In genomic region chr13:25541434-25542123, GRCh38 we compare ENCODE assay signal across 1 cellular context.
TF ChIP-seq lines count a peak whose summit lies in the region.

No MANE protein-coding gene starts in this region.

TF ChIP-seq in K562, 482 proteins besides CTCF, POLR2A, EP300 and RAD21:
- no peak for TF ChIP-seq RREB1 (CRISPR knock-in tag; IDR thresholded peaks at IDR 0.05)
- peak; percentile 61 for TF ChIP-seq FOSL1 (tag; conservative IDR thresholded peaks at IDR 0.05)
- TF ChIP-seq GABPB1 (CRISPR knock-in tag; IDR thresholded peaks at IDR 0.05) = no peak
- 0 out of 2 replicates have a peak, but pooled peaks have one; percentile 14 for TF ChIP-seq MGA (IDR thresholded peaks at IDR 0.05)
- TF ChIP-seq PHF20 (IDR thresholded peaks at IDR 0.05; ENCODE audit: partially characterized antibody) = no peak
- no peak for TF ChIP-seq THAP12 (CRISPR knock-in tag; IDR thresholded peaks at IDR 0.05)
- no peak for TF ChIP-seq ZNF263 (CRISPR knock-in tag; IDR thresholded peaks at IDR 0.05; ENCODE audit: borderline replicate concordance)
- TF ChIP-seq SPI1 (IDR thresholded peaks at IDR 0.05; ENCODE audit: borderline replicate concordance, low read depth, low read length) = peak; percentile 80
- no peak for TF ChIP-seq CREB1 (IDR thresholded peaks at IDR 0.05)
- TF ChIP-seq CREB1 (CRISPR knock-in tag; IDR thresholded peaks at IDR 0.05) = no peak
- peak; percentile 14; the same call in 1 of the 2 replicates for TF ChIP-seq BHLHE40 (IDR thresholded peaks at IDR 0.05; ENCODE audit: low read length)
- TF ChIP-seq SOX6 (IDR thresholded peaks at IDR 0.05) = no peak
- TF ChIP-seq L3MBTL2 (IDR thresholded peaks at IDR 0.05) = peak; percentile 74
TF ChIP-seq in K562: peak in this region for 5.
